In the genomic region with DNA sequence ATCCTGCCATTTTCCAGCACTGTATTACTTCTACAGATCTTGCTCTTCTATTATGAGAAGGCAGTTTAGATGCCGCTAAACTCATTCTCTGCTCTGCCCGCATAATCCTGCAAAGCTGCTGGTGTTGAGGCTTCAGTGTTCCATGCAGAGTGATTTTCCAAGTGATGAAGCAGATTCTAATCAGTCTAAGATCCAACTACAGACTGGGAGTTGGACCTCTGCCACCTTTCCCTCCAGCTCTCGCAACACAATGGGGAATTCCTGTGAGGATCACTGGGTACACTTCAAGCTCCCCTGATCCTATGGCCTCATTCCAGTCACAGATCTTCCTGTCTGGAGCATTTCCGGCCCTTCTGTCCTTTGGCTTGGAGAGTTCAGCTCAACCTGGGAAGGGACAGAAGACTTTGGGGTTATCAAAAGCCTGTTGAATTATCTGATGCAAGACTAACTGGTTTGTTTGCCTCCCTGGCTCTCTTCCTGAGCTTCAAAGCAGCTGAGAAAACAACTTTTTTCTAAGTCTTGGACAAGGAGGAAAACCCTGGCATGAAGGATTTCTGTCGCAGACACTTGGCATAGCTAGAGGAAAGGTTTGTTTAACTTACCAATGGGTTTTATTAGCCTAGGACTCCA, we compare ENCODE assay signal across 8 cellular contexts.
DNase-seq lines count a peak whose midpoint lies in the region; ATAC-seq and TF ChIP-seq lines count a peak whose summit lies in the region.

No MANE protein-coding gene starts in this region.

- TF ChIP-seq CTCF in AG04450 (IDR thresholded peaks at IDR 0.05; ENCODE audit: low read depth, low read length) (no peak), colonic mucosa (IDR thresholded peaks at IDR 0.05) (no peak)

- H3K27me3 ChIP-seq in AG04450 (ENCODE audit: control insufficient read depth, insufficient read depth, low read length) (no peaks in the 10 kb centered on the region), colonic mucosa (no peaks in the 10 kb centered on the region)

- no peak for DNase-seq in AG04450 (ENCODE audit: low read depth, low spot score)
- peak; percentile 69 for DNase-seq in LoVo (ENCODE audit: low spot score)
- peak; percentile 64 for DNase-seq in colonic mucosa
- DNase-seq in mucosa of gallbladder (ENCODE audit: low spot score): peak; percentile 81
- no peak for DNase-seq in stimulated activated CD4-positive, alpha-beta T cell treated with anti-CD3 and anti-CD28 coated beads, Interleukin-2, amount 100 ng/mL, for 24 hours
- no peak for DNase-seq in NCI-H2081 (lab: John Stamatoyannopoulos, UW)
- no peak for DNase-seq in activated CD8-positive, alpha-beta memory T cell treated with anti-CD3 and anti-CD28 coated beads for 24 hours

- no peaks in the 10 kb centered on the region for H3K36me3 ChIP-seq in colonic mucosa

- no peak for ATAC-seq in GM21360 (IDR thresholded peaks at IDR 0.05; ENCODE audit: unreplicated experiment)

- peaks cover 3% of the 10 kb centered on the region for H3K4me1 ChIP-seq in colonic mucosa

- H3K27ac ChIP-seq in AG04450 (ENCODE audit: low read depth, low read length) (peak overlapping the region; percentile 74), colonic mucosa (peak overlapping the region; percentile 29)

- H3K9ac ChIP-seq in colonic mucosa (ENCODE audit: low read depth in 2 of 2, low read length in 2 of 2): no peak overlapping the region

- H3K4me3 ChIP-seq in AG04450 (ENCODE audit: low read depth, low read length): no peak overlapping the region
- H3K4me3 ChIP-seq in colonic mucosa: no peak overlapping the region

- no peaks in the 10 kb centered on the region; the same call in 1 of the 2 replicates for H3K9me3 ChIP-seq in AG04450 (ENCODE audit: control insufficient read depth, insufficient read depth, low read length)
- no peaks in the 10 kb centered on the region for H3K9me3 ChIP-seq in colonic mucosa

- CTCF ChIA-PET in AG04450 (lab: Charles Lee): interaction anchor here (1.1 to 1.6 kb wide), 3 partner anchors 10 to 515 kb away, joined by 3 to 6 read pairs (median 5); no protein-coding TSS in a partner anchor

- POLR2A ChIA-PET in AG04450 (lab: Yijun Ruan, JAX): no interaction called here

- intact Hi-C loops in colonic mucosa (cut with DNase I): no loop called here

Comparison
In these comparisons a context has a peak if more than half of its experiments do, and no peak if none do; other contexts are left out.
1. DNase-seq: peak in LoVo (single experiment), colonic mucosa (single experiment) and mucosa of gallbladder (single experiment); none in AG04450 (single experiment), stimulated activated CD4-positive, alpha-beta T cell treated with anti-CD3 and anti-CD28 coated beads, Interleukin-2, amount 100 ng/mL, for 24 hours (0 of 2), NCI-H2081 (0 of 2) and activated CD8-positive, alpha-beta memory T cell treated with anti-CD3 and anti-CD28 coated beads for 24 hours (single experiment).